In genomic region chr3:149212386-149212785, GRCh38 we compare ENCODE assay signal across 1 cellular context.
A peak's percentile ranks its signal among the peaks of the same experiment; 100 is the strongest.
TF ChIP-seq lines count a peak whose summit lies in the region.

No MANE protein-coding gene starts in this region.

TF ChIP-seq in K562, 482 proteins besides CTCF, POLR2A, EP300 and RAD21:
- TF ChIP-seq THAP12 (CRISPR knock-in tag; IDR thresholded peaks at IDR 0.05) (no peak), ARID1B (IDR thresholded peaks at IDR 0.05) (0 out of 2 replicates have a peak, but pooled peaks have one; percentile 22), CBFA2T3 (IDR thresholded peaks at IDR 0.05) (0 out of 2 replicates have a peak, but pooled peaks have one; percentile 25), ZNF12 (CRISPR knock-in tag; IDR thresholded peaks at IDR 0.05) (no peak), PKNOX1 (IDR thresholded peaks at IDR 0.05) (no peak), MCM5 (IDR thresholded peaks at IDR 0.05; ENCODE audit: low read depth) (no peak), CAMTA2 (CRISPR knock-in tag; conservative IDR thresholded peaks at IDR 0.05) (no peak), TCF3 (CRISPR knock-in tag; IDR thresholded peaks at IDR 0.05) (peak; percentile 53), PYGO2 (tag; IDR thresholded peaks at IDR 0.05) (no peak)
TF ChIP-seq in K562: peak in this region for 3.
